Comparison of ENCODE assay signal across 11 cellular contexts in genomic region chr15:63668601-63669000, GRCh38.
DNase-seq lines count a peak whose midpoint lies in the region; ATAC-seq, FAIRE-seq and TF ChIP-seq lines count a peak whose summit lies in the region.
"Had no signal": no experiment of that assay in that cellular context is flagged by ENCODE, and none has a peak within 500 bp of the region (broad histone marks: within the 10 kb centered on the region; RNA-seq: fewer than 3 reads in every experiment).

No MANE protein-coding gene starts in this region.

- H3K27me3 Mint-ChIP-seq in CD8-positive, alpha-beta T cell (ENCODE audit: low read depth), result no peaks in the 10 kb centered on the region
- H3K27me3 Mint-ChIP-seq in activated CD8-positive, alpha-beta T cell treated with anti-CD3 and anti-CD28 coated beads, Interleukin-2, amount 10 ng/mL, durations not matched to agents 7 days and 5 days (ENCODE audit: low read depth), result no peaks in the 10 kb centered on the region
- no peaks in the 10 kb centered on the region for H3K27me3 Mint-ChIP-seq in naive B cell

- no peaks in the 10 kb centered on the region for H3K27me3 ChIP-seq in CD8-positive, alpha-beta T cell (ENCODE audit: insufficient read depth, low read length)

- H3K4me1 ChIP-seq in CD8-positive, alpha-beta T cell (ENCODE audit: insufficient read depth, low read length), result peaks cover 26% of the 10 kb centered on the region

- ATAC-seq in CD8-positive, alpha-beta T cell, result peak; percentile 73
- ATAC-seq in activated CD8-positive, alpha-beta T cell treated with anti-CD3 and anti-CD28 coated beads, Interleukin-2, amount 10 ng/mL, durations not matched to agents 7 days and 5 days, result peak; percentile 58
- ATAC-seq in naive B cell (ENCODE audit: low read depth in 2 of 2), result peak; percentile 95 to 97

- POLR2A ChIA-PET in CD8-positive, alpha-beta T cell (lab: Charles Lee), result interaction anchor here (1.0 to 1.6 kb wide), 7 partner anchors 39 to 425 kb away, joined by 3 to 5 read pairs (median 3); partner anchors contain the start of gene CIAO2A
- POLR2A ChIA-PET in activated CD8-positive, alpha-beta T cell treated with anti-CD3 and anti-CD28 coated beads, Interleukin-2, amount 10 ng/mL, durations not matched to agents 7 days and 5 days (lab: Charles Lee), result no interaction called here

- peak overlapping the region; percentile 55 for H3K27ac ChIP-seq in CD8-positive, alpha-beta T cell (ENCODE audit: low read depth, low read length)

- DNase-seq in CD8-positive, alpha-beta T cell, result no peak
- DNase-seq in GM19239 (ENCODE audit: insufficient read length, low spot score) (no peak), naive B cell (peak; percentile 36), midbrain (lab: John Stamatoyannopoulos, UW) (no peak), COLO829 (ENCODE audit: low spot score) (no peak)
- DNase-seq in activated CD8-positive, alpha-beta T cell treated with anti-CD3 and anti-CD28 coated beads, Interleukin-2, amount 10 ng/mL, durations not matched to agents 7 days and 5 days, result no peak
- DNase-seq in NK-92 treated with Interleukin-12 subunit alpha and Interleukin-12 subunit beta, amount 100 ng/mL, for 24 hours (lab: John Stamatoyannopoulos, UW), result no peak
- DNase-seq: effector CD8-positive, alpha-beta T cell; GOT3; NCI-H2171 had no signal

- no peak for TF ChIP-seq CTCF in CD8-positive, alpha-beta T cell (IDR thresholded peaks at IDR 0.05)

- no peaks in the 10 kb centered on the region for H3K9me3 ChIP-seq in CD8-positive, alpha-beta T cell (ENCODE audit: low read length)

- H3K4me3 ChIP-seq in CD8-positive, alpha-beta T cell (ENCODE audit: low read depth, low read length), result peak overlapping the region; percentile 4

- H3K9me3 Mint-ChIP-seq in CD8-positive, alpha-beta T cell, result no peaks in the 10 kb centered on the region
- no peaks in the 10 kb centered on the region for H3K9me3 Mint-ChIP-seq in activated CD8-positive, alpha-beta T cell treated with anti-CD3 and anti-CD28 coated beads, Interleukin-2, amount 10 ng/mL, durations not matched to agents 7 days and 5 days (ENCODE audit: insufficient read depth)
- H3K9me3 Mint-ChIP-seq in naive B cell, result no peaks in the 10 kb centered on the region
- H3K9me3 Mint-ChIP-seq: nephron had no signal

- peaks cover 82% of the 10 kb centered on the region for H3K36me3 Mint-ChIP-seq in CD8-positive, alpha-beta T cell
- peaks cover 71% of the 10 kb centered on the region for H3K36me3 Mint-ChIP-seq in activated CD8-positive, alpha-beta T cell treated with anti-CD3 and anti-CD28 coated beads, Interleukin-2, amount 10 ng/mL, durations not matched to agents 7 days and 5 days (ENCODE audit: low read depth)
- H3K36me3 Mint-ChIP-seq in naive B cell, result peaks cover 32 to 35% of the 10 kb centered on the region in 2 donors

- peak; percentile 76 for FAIRE-seq in GM19239 (lab: Jason Lieb, UNC)

- peak overlapping the region; percentile 86 for H3K27ac Mint-ChIP-seq in CD8-positive, alpha-beta T cell
- H3K27ac Mint-ChIP-seq in activated CD8-positive, alpha-beta T cell treated with anti-CD3 and anti-CD28 coated beads, Interleukin-2, amount 10 ng/mL, durations not matched to agents 7 days and 5 days, result peak overlapping the region; percentile 91
- H3K27ac Mint-ChIP-seq in naive B cell, result peak overlapping the region; percentile 91 to 98 (median 94)
- H3K27ac Mint-ChIP-seq: nephron had no signal

- peaks cover 33% of the 10 kb centered on the region for H3K36me3 ChIP-seq in CD8-positive, alpha-beta T cell (ENCODE audit: insufficient read depth, low read length)

- CTCF ChIA-PET in CD8-positive, alpha-beta T cell (lab: Charles Lee), result interaction anchor here (1.1 kb wide), 1 partner anchor 58 kb away, joined by 3 read pairs; no protein-coding TSS in a partner anchor
- CTCF ChIA-PET in activated CD8-positive, alpha-beta T cell treated with anti-CD3 and anti-CD28 coated beads, Interleukin-2, amount 10 ng/mL, durations not matched to agents 7 days and 5 days (lab: Charles Lee), result interaction anchor here (0.6 to 3.8 kb wide), 7 partner anchors 26 to 84 kb away, joined by 3 to 22 read pairs (median 4); no protein-coding TSS in a partner anchor

- intact Hi-C loops in CD8-positive, alpha-beta T cell (cut with DNase I, micrococcal nuclease), result loop anchor here in 1 of 2 experiments (5.0 kb wide), 1 partner anchor 399 kb away; no protein-coding TSS in a partner anchor

- peak overlapping the region; percentile 64 for H3K4me3 Mint-ChIP-seq in CD8-positive, alpha-beta T cell
- H3K4me3 Mint-ChIP-seq in activated CD8-positive, alpha-beta T cell treated with anti-CD3 and anti-CD28 coated beads, Interleukin-2, amount 10 ng/mL, durations not matched to agents 7 days and 5 days, result peak overlapping the region; percentile 68
- peak overlapping the region; percentile 10 to 86 (median 68) for H3K4me3 Mint-ChIP-seq in naive B cell
- H3K4me3 Mint-ChIP-seq: nephron had no signal

- peaks cover 50% of the 10 kb centered on the region for H3K4me1 Mint-ChIP-seq in CD8-positive, alpha-beta T cell (ENCODE audit: low read depth)
- H3K4me1 Mint-ChIP-seq in activated CD8-positive, alpha-beta T cell treated with anti-CD3 and anti-CD28 coated beads, Interleukin-2, amount 10 ng/mL, durations not matched to agents 7 days and 5 days (ENCODE audit: low read depth), result peaks cover 44% of the 10 kb centered on the region
- H3K4me1 Mint-ChIP-seq in naive B cell, result peaks cover 19 to 25% (median 22%) of the 10 kb centered on the region in 3 donors
- H3K4me1 Mint-ChIP-seq: nephron had no signal
